ENCODE assay signal across 15 cellular contexts in genomic region chr1:176692988-176693696, GRCh38.
DNase-seq lines count a peak whose midpoint lies in the region; ATAC-seq and TF ChIP-seq lines count a peak whose summit lies in the region.
"Had no signal": no experiment of that assay in that cellular context is flagged by ENCODE, and none has a peak within 500 bp of the region (broad histone marks: within the 10 kb centered on the region; RNA-seq: fewer than 3 reads in every experiment).

No MANE protein-coding gene starts in this region.

- TF ChIP-seq POLR2A in sigmoid colon (IDR thresholded peaks at IDR 0.05), result no peak

- 89% methylated on average over 6 of the region's 6 CpGs for WGBS in sigmoid colon, 2 donors

- no peak overlapping the region for H3K9ac ChIP-seq in Karpas-422 (ENCODE audit: low read length)
- H3K9ac ChIP-seq: SK-N-SH had no signal

- H3K9me2 ChIP-seq in Karpas-422 (replicated peaks; ENCODE audit: insufficient read depth, low read length), result no peaks in the 10 kb centered on the region
- H3K9me2 ChIP-seq: SK-N-SH had no signal

- H3K27me3 ChIP-seq in sigmoid colon (no peaks in the 10 kb centered on the region), Karpas-422 (ENCODE audit: low read length) (no peaks in the 10 kb centered on the region)

- H3K9me3 ChIP-seq in sigmoid colon (no peaks in the 10 kb centered on the region), Karpas-422 (ENCODE audit: low read length) (no peaks in the 10 kb centered on the region)
- H3K9me3 ChIP-seq: HAP-1, SK-N-SH had no signal

- no peak overlapping the region for H3K4me3 Mint-ChIP-seq in progenitor cell of endocrine pancreas (ENCODE audit: low read depth)

- DNase-seq in G401 (ENCODE audit: low spot score) (peak; percentile 19), left ventricle myocardium superior (no peak), sigmoid colon (no peak), Karpas-422 (no peak), NOMO-1 treated with dmso at 0.1 percent for 144 hours (lab: John Stamatoyannopoulos, UW; ENCODE audit: unreplicated experiment) (no peak), progenitor cell of endocrine pancreas (ENCODE audit: low spot score, unreplicated experiment) (no peak)
- DNase-seq: DMS79 treated with DMSO at 0.1 percent for 48 hours; NCI-H1930; NCI-H69; NK-92 treated with Interleukin-12 subunit alpha and Interleukin-12 subunit beta, amount 100 ng/mL, for 24 hours; SHP77 treated with DMSO at 0.1 percent for 48 hours had no signal

- no peaks in the 10 kb centered on the region for H3K36me3 Mint-ChIP-seq in progenitor cell of endocrine pancreas (ENCODE audit: insufficient read depth)

- no peak overlapping the region for H3K27ac Mint-ChIP-seq in progenitor cell of endocrine pancreas

- peak overlapping the region; percentile 60 for H3K27ac ChIP-seq in VCaP
- H3K27ac ChIP-seq in sigmoid colon, result peak overlapping the region in 3 of 4 donors; percentile 73 to 87 (median 77)
- no peak overlapping the region for H3K27ac ChIP-seq in Karpas-422 (ENCODE audit: low read length)

- H3K9me3 Mint-ChIP-seq in progenitor cell of endocrine pancreas (ENCODE audit: low read depth), result no peaks in the 10 kb centered on the region

- peak in 1 of 4 donors; percentile 26 for TF ChIP-seq EP300 in sigmoid colon (IDR thresholded peaks at IDR 0.05)

- in situ Hi-C loops in G401 (cut with HindIII; ENCODE audit: low sequenced_read_pairs), result no loop called here

- TF ChIP-seq CTCF in VCaP (conservative IDR thresholded peaks at IDR 0.05) (no peak), sigmoid colon (IDR thresholded peaks at IDR 0.05) (no peak), progenitor cell of endocrine pancreas (IDR thresholded peaks at IDR 0.05; ENCODE audit: unreplicated experiment) (no peak)

- H2AFZ ChIP-seq in Karpas-422 (ENCODE audit: low read length), result no peak overlapping the region

- intact Hi-C loops in left ventricle myocardium superior (cut with micrococcal nuclease), result loop anchor here (5.0 to 10.0 kb wide), 2 partner anchors 131 to 152 kb away; no protein-coding TSS in a partner anchor
- intact Hi-C loops in sigmoid colon (cut with DNase I), result loop anchor here (5.0 kb wide), 1 partner anchor 154 kb away; no protein-coding TSS in a partner anchor

- H4K20me1 ChIP-seq in Karpas-422 (ENCODE audit: insufficient read depth, low read depth, low read length), result no peaks in the 10 kb centered on the region

- ATAC-seq in left ventricle myocardium superior (peak; percentile 55), GM18498 (IDR thresholded peaks at IDR 0.05; ENCODE audit: unreplicated experiment) (no peak)

- peaks cover 14% of the 10 kb centered on the region for H3K4me1 Mint-ChIP-seq in progenitor cell of endocrine pancreas (ENCODE audit: low read depth)

- no peak overlapping the region for H3K4me3 ChIP-seq in sigmoid colon
- no peak overlapping the region for H3K4me3 ChIP-seq in Karpas-422 (ENCODE audit: low read length)
- H3K4me3 ChIP-seq: HAP-1 had no signal

- H3K36me3 ChIP-seq in sigmoid colon (no peaks in the 10 kb centered on the region), Karpas-422 (ENCODE audit: insufficient read depth, low read length) (no peaks in the 10 kb centered on the region)
- H3K36me3 ChIP-seq: HAP-1 had no signal

- H3K27me3 Mint-ChIP-seq in progenitor cell of endocrine pancreas, result no peaks in the 10 kb centered on the region

- no peaks in the 10 kb centered on the region for H3K79me2 ChIP-seq in Karpas-422 (ENCODE audit: low read length)

- no peak overlapping the region for H3K4me2 ChIP-seq in Karpas-422 (ENCODE audit: low read depth, low read length, poor library complexity, severe bottlenecking)
- H3K4me2 ChIP-seq: SK-N-SH had no signal

- peaks cover 0 to 64% (median 58%) of the 10 kb centered on the region in 4 donors for H3K4me1 ChIP-seq in sigmoid colon
- H3K4me1 ChIP-seq in Karpas-422 (ENCODE audit: low read length), result no peaks in the 10 kb centered on the region; the same call in 1 of the 2 replicates
- H3K4me1 ChIP-seq: HAP-1 had no signal
